In the genomic region with DNA sequence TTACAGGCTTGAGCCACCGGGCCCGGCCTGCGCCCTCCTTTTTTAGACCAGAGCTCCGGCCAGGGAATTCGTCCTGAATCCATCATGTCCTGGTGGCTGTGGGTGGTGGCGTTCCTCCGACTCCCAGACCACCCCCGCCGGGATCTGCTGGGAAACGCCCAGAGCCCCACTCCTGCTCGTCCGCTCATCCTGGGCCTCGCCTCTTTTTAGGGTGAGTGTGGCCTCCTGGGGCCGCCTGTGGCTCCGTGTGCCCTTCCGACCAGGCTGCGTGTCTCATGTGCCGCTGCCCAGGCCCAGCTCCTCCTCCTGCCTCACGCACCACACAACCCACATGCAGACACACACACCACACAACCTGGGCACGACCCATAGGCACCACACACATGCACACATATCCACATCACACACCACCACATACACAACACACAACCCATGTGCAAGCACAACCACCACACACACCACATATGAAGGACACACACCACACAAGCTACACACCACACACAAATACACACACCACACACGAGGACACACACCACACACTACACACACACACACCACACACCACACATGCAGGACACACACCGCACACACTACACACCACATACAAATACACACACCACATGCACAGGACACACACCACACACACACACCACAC, we compare ENCODE assay signal across 15 cellular contexts.
"Had no signal": no experiment of that assay in that cellular context is flagged by ENCODE, and none has a peak within 500 bp of the region (broad histone marks: within the 10 kb centered on the region; RNA-seq: fewer than 3 reads in every experiment).

No MANE protein-coding gene starts in this region.

- H3K27me3 ChIP-seq: ascending aorta, gastrocnemius medialis, vagina had no signal

- DNase-seq: activated CD4-positive, alpha-beta T cell treated with anti-CD3 and anti-CD28 coated beads, Interleukin-2, amount 50 U/mL, for 1 hour; activated CD8-positive, alpha-beta memory T cell treated with anti-CD3 and anti-CD28 coated beads for 24 hours; activated CD8-positive, alpha-beta memory T cell treated with anti-CD3 and anti-CD28 coated beads, Interleukin-2, amount 50 U/mL, for 48 hours; activated gamma-delta T cell; activated T-cell treated with anti-CD3 and anti-CD28 coated beads, Interleukin-2, amount 50 U/mL, for 48 hours; cortex of kidney; gastrocnemius medialis; stimulated activated naive CD8-positive, alpha-beta T cell treated with anti-CD3 and anti-CD28 coated beads, Interleukin-15, Interleukin-2, amounts not matched to agents 100 U/mL and 50 U/mL, for 24 hours; substantia nigra; T1000 had no signal

- ATAC-seq: esophagus mucosa; gastrocnemius medialis; natural killer cell treated with Interleukin-12 subunit alpha and Interleukin-12 subunit beta and Interleukin-15 and Interleukin-18, amount 100 ng/mL, for 72 hours; stimulated activated naive CD8-positive, alpha-beta T cell treated with anti-CD3 and anti-CD28 coated beads, Interleukin-15, Interleukin-2, amounts not matched to agents 100 U/mL and 50 U/mL, for 24 hours had no signal

- H3K9me3 ChIP-seq: ascending aorta, gastrocnemius medialis, tibial artery, vagina had no signal

- H3K36me3 ChIP-seq: ascending aorta, gastrocnemius medialis, tibial artery, vagina had no signal

- H3K4me1 ChIP-seq: ascending aorta, gastrocnemius medialis, tibial artery, vagina had no signal

- H3K4me3 ChIP-seq: ascending aorta, gastrocnemius medialis, tibial artery, vagina had no signal

- H3K27ac ChIP-seq: ascending aorta, gastrocnemius medialis, tibial artery, vagina had no signal
